Comparison of ENCODE assay signal across 16 cellular contexts in the genomic region with DNA sequence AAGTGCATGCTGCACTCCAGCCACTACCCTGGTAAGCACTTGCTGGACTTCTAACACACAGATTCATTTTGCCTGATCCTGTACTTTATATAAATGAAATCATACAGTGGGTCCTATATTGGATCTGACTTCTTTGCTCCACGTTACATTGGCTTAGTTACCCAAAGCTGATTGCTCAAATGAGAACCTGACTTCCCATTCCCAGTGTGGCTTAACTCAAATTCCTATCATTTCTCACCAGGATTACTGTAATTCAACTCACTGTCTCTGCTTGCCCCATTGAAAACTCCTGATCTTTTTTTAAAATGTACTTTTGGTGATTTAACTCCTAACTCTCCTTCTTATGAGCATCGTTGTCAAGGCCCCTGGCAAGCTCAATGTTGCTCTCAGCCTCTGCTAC. TPM values are rescaled to one million over a fixed set of nuclear protein-coding genes. Genes with fewer than 3 reads are reported as not detected.
DNase-seq lines count a peak whose midpoint lies in the region; ATAC-seq and TF ChIP-seq lines count a peak whose summit lies in the region.
"Had no signal": no experiment of that assay in that cellular context is flagged by ENCODE, and none has a peak within 500 bp of the region (broad histone marks: within the 10 kb centered on the region; RNA-seq: fewer than 3 reads in every experiment).

No MANE protein-coding gene starts in this region.

- H3K4me1 Mint-ChIP-seq in activated CD4-positive, alpha-beta memory T cell treated with anti-CD3 and anti-CD28 coated beads for 36 hours (ENCODE audit: low read depth) = peaks cover 44% of the 10 kb centered on the region
- H3K4me1 Mint-ChIP-seq in effector memory CD8-positive, alpha-beta T cell (ENCODE audit: low read depth in 2 of 2) = peaks cover 25 to 42% of the 10 kb centered on the region in 2 donors

- TF ChIP-seq CTCF in left ventricle myocardium inferior (IDR thresholded peaks at IDR 0.05; ENCODE audit: borderline replicate concordance) = no peak

- POLR2A ChIA-PET in activated CD4-positive, alpha-beta memory T cell treated with anti-CD3 and anti-CD28 coated beads for 36 hours (lab: Charles Lee) = no interaction called here

- H3K36me3 Mint-ChIP-seq in activated CD4-positive, alpha-beta memory T cell treated with anti-CD3 and anti-CD28 coated beads for 36 hours = no peaks in the 10 kb centered on the region
- no peaks in the 10 kb centered on the region for H3K36me3 Mint-ChIP-seq in effector memory CD8-positive, alpha-beta T cell (ENCODE audit: insufficient read depth)
- H3K36me3 Mint-ChIP-seq: brain had no signal

- H3K27me3 Mint-ChIP-seq in activated CD4-positive, alpha-beta memory T cell treated with anti-CD3 and anti-CD28 coated beads for 36 hours = peaks cover 2% of the 10 kb centered on the region
- peaks cover 0 to 4% of the 10 kb centered on the region in 2 donors for H3K27me3 Mint-ChIP-seq in effector memory CD8-positive, alpha-beta T cell
- H3K27me3 Mint-ChIP-seq: brain had no signal

- H3K9me3 Mint-ChIP-seq in activated CD4-positive, alpha-beta memory T cell treated with anti-CD3 and anti-CD28 coated beads for 36 hours = peaks cover 1% of the 10 kb centered on the region
- H3K9me3 Mint-ChIP-seq in effector memory CD8-positive, alpha-beta T cell = peaks cover under 1 to 4% of the 10 kb centered on the region in 2 donors

- H3K4me1 ChIP-seq in left ventricle myocardium inferior = peaks cover 53% of the 10 kb centered on the region
- H3K4me1 ChIP-seq: foreskin keratinocyte had no signal

- CTCF ChIA-PET in activated CD4-positive, alpha-beta memory T cell treated with anti-CD3 and anti-CD28 coated beads for 36 hours (lab: Charles Lee) = interaction anchor here (1.5 to 5.7 kb wide), 4 partner anchors 12 to 164 kb away, joined by 4 to 40 read pairs (median 9); a partner anchor contains a TSS

- DNase-seq in left ventricle myocardium inferior = no peak
- DNase-seq in left ventricle myocardium superior = no peak
- DNase-seq in activated CD4-positive, alpha-beta memory T cell treated with anti-CD3 and anti-CD28 coated beads for 36 hours = no peak
- no peak for DNase-seq in effector memory CD8-positive, alpha-beta T cell
- DNase-seq in retina = no peak
- no peak for DNase-seq in NOMO-1 treated with dmso at 0.1 percent for 144 hours (lab: John Stamatoyannopoulos, UW; ENCODE audit: unreplicated experiment)
- DNase-seq in DMS153 treated with DMSO at 0.1 percent for 48 hours (lab: John Stamatoyannopoulos, UW; ENCODE audit: unreplicated experiment) = no peak
- DNase-seq: activated CD4-positive, alpha-beta T cell treated with anti-CD3 and anti-CD28 coated beads for 1 hour; AML-193; NCI-H2081 treated with DMSO at 0.1 percent for 48 hours; NCI-H524 treated with DMSO at 0.1 percent for 48 hours; SHP77 treated with DMSO at 0.1 percent for 48 hours had no signal

- no peak for ATAC-seq in left ventricle myocardium superior
- no peak for ATAC-seq in effector memory CD8-positive, alpha-beta T cell (replicated peaks)
- ATAC-seq: foreskin keratinocyte, left lobe of liver had no signal

- intact Hi-C loops in left ventricle myocardium inferior (cut with micrococcal nuclease) = no loop called here
- intact Hi-C loops in left ventricle myocardium superior (cut with micrococcal nuclease) = no loop called here
- intact Hi-C loops in activated CD4-positive, alpha-beta memory T cell treated with anti-CD3 and anti-CD28 coated beads for 36 hours (cut with micrococcal nuclease) = no loop called here

- H3K27me3 ChIP-seq in left ventricle myocardium inferior (ENCODE audit: low read depth) = no peaks in the 10 kb centered on the region
- H3K27me3 ChIP-seq: foreskin keratinocyte had no signal

- peak overlapping the region; percentile 36 for H3K4me3 Mint-ChIP-seq in activated CD4-positive, alpha-beta memory T cell treated with anti-CD3 and anti-CD28 coated beads for 36 hours
- peak overlapping the region; percentile 51 to 72 for H3K4me3 Mint-ChIP-seq in effector memory CD8-positive, alpha-beta T cell

- peak overlapping the region; percentile 81 for H3K27ac ChIP-seq in left ventricle myocardium inferior (replicated peaks)

- no peaks in the 10 kb centered on the region for H3K9me3 ChIP-seq in left ventricle myocardium inferior (replicated peaks)

- H3K4me3 ChIP-seq in left ventricle myocardium inferior = peak overlapping the region; percentile 67

- no peaks in the 10 kb centered on the region for H3K36me3 ChIP-seq in left ventricle myocardium inferior

- H3K27ac Mint-ChIP-seq in activated CD4-positive, alpha-beta memory T cell treated with anti-CD3 and anti-CD28 coated beads for 36 hours = no peak overlapping the region
- H3K27ac Mint-ChIP-seq in effector memory CD8-positive, alpha-beta T cell = peak overlapping the region; percentile 49 to 88

RNA-seq across cellular contexts. Expression of a gene that starts 1.4 kb away (rescaled TPM):
- total RNA-seq in left ventricle myocardium inferior (2.4 TPM), left ventricle myocardium superior (4.8 TPM)
- total RNA-seq in activated CD4-positive, alpha-beta memory T cell treated with anti-CD3 and anti-CD28 coated beads for 36 hours = 1 to 10 TPM; 7.9 to 8.6 TPM
- total RNA-seq: osteocyte had no signal

RNA-seq across cellular contexts. Expression of a gene that starts 13.3 kb away (rescaled TPM):
- total RNA-seq in left ventricle myocardium inferior = 3.2 TPM
- total RNA-seq in left ventricle myocardium superior = 3.9 TPM
- 1 to 10 TPM; 6.6 to 6.8 TPM for total RNA-seq in activated CD4-positive, alpha-beta memory T cell treated with anti-CD3 and anti-CD28 coated beads for 36 hours

RNA-seq across cellular contexts. Expression of a gene that starts 38.2 kb away (rescaled TPM):
- total RNA-seq in left ventricle myocardium inferior (17.9 TPM), left ventricle myocardium superior (15.6 TPM)
- total RNA-seq in activated CD4-positive, alpha-beta memory T cell treated with anti-CD3 and anti-CD28 coated beads for 36 hours = 10 to 100 TPM; 21.4 to 22.7 TPM
